Comparison of ENCODE assay signal across 7 cellular contexts in the genomic region with DNA sequence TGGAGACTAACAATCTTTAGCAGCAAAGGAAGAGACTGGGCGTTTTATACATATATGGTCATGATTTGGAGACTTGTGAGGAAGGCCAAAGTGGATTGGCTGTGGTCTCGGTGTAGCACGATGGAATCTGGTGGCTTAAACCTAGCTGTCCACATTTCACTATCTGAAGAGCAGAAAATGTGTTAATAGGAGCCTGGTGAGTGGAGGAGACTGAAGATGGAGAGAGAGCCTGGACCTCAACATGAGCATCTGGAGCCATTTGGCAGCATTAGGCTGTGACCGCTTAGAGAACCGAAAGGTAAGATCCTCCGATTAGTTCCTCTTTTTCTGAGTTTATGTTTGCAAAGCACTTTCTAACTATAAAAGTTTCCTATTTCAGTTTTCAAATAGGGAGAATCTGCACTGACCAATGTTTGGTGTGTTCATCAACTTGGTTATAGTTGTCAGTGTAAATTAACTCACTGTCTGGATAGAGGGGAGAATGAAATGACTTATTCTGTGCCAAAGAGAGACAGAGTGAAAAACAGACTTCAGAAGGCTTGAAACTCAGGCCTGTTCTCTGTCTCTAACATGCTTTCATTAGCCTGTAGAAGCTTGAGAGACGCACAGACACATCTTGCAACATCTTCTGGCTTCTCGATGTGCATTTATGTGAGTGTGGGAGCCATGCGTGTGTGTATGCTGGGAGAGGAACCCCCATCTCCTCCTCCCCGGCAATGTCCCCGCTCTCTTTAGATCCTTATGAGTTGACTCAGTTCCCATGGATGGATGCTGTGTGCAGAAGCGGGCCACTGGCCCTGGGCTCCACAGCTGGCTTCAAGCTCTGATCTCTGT.
DNase-seq lines count a peak whose midpoint lies in the region; ATAC-seq and TF ChIP-seq lines count a peak whose summit lies in the region.

No MANE protein-coding gene starts in this region.

- in situ Hi-C loops in transverse colon (cut with MboI; ENCODE audit: low pct_ligation_motif_present in 1 of 4, low pct_unique_long_range_greater_than_20kb in 1 of 4, low sequenced_read_pairs in 3 of 4) = no loop called here

- TF ChIP-seq POLR2A in transverse colon (IDR thresholded peaks at IDR 0.05) = no peak

- H3K79me2 ChIP-seq in SU-DHL-6 (ENCODE audit: insufficient read depth, low read length) = no peaks in the 10 kb centered on the region

- H3K36me3 ChIP-seq in SU-DHL-6 (ENCODE audit: low read length) (no peaks in the 10 kb centered on the region), transverse colon (no peaks in the 10 kb centered on the region), SJCRH30 (no peaks in the 10 kb centered on the region)

- no peaks in the 10 kb centered on the region for H3F3A ChIP-seq in SU-DHL-6 (ENCODE audit: insufficient read depth)

- intact Hi-C loops in transverse colon (cut with DNase I; ENCODE audit: low total_unique reads) = no loop called here

- H3K4me1 ChIP-seq in transverse colon (peaks cover 16 to 70% (median 25%) of the 10 kb centered on the region in 4 donors), SJCRH30 (peaks cover 5% of the 10 kb centered on the region; the same call in 1 of the 2 replicates)

- H3K9ac ChIP-seq in SU-DHL-6 (ENCODE audit: low read length) = peak overlapping the region; percentile 28

- no peak for TF ChIP-seq CTCF in SU-DHL-6 (IDR thresholded peaks at IDR 0.05; ENCODE audit: insufficient read depth, low read length, poor library complexity, severe bottlenecking)
- no peak for TF ChIP-seq CTCF in transverse colon (IDR thresholded peaks at IDR 0.05)

- no peaks in the 10 kb centered on the region for H4K20me1 ChIP-seq in SU-DHL-6 (ENCODE audit: low read depth, low read length)

- TF ChIP-seq EP300 in transverse colon (IDR thresholded peaks at IDR 0.05; ENCODE audit: low read depth) = no peak

- H3K27ac ChIP-seq in SU-DHL-6 (ENCODE audit: low read depth, low read length) (peak overlapping the region; percentile 65), transverse colon (peak overlapping the region; percentile 75 to 87 (median 76)), SJCRH30 (no peak overlapping the region)

- peak overlapping the region; percentile 61 for H3K4me2 ChIP-seq in SU-DHL-6 (ENCODE audit: low read depth, low read length, poor library complexity, severe bottlenecking)

- WGBS in transverse colon (ENCODE audit: low coverage in 1 of 2), 2 donors = 56 to 63% methylated on average over 6 to 12 of the region's 12 CpGs

- H3K9me3 ChIP-seq in SU-DHL-6 (ENCODE audit: insufficient read depth, low read length) (no peaks in the 10 kb centered on the region), transverse colon (no peaks in the 10 kb centered on the region), SJCRH30 (replicated peaks) (no peaks in the 10 kb centered on the region)

- H3K9me2 ChIP-seq in SU-DHL-6 (replicated peaks; ENCODE audit: insufficient read depth, low read length) = no peaks in the 10 kb centered on the region

- ATAC-seq in GM19328 (IDR thresholded peaks at IDR 0.05; ENCODE audit: unreplicated experiment) (peak; percentile 98), HG03045 (IDR thresholded peaks at IDR 0.05; ENCODE audit: unreplicated experiment) (peak; percentile 98)

- no peaks in the 10 kb centered on the region for H3K27me3 ChIP-seq in SU-DHL-6 (ENCODE audit: low read length)
- no peaks in the 10 kb centered on the region for H3K27me3 ChIP-seq in transverse colon
- no peaks in the 10 kb centered on the region for H3K27me3 ChIP-seq in SJCRH30

- H3K4me3 ChIP-seq in SU-DHL-6 (ENCODE audit: insufficient read depth, low read length, poor library complexity, severe bottlenecking) = peak overlapping the region; percentile 18
- peak overlapping the region in 2 of 4 donors; percentile 1 to 18 for H3K4me3 ChIP-seq in transverse colon
- H3K4me3 ChIP-seq in SJCRH30 = no peak overlapping the region

- DNase-seq in transverse colon (no peak), SJCRH30 (no peak), COLO668 (lab: John Stamatoyannopoulos, UW; ENCODE audit: unreplicated experiment) (no peak), HUDEP-2 (lab: John Stamatoyannopoulos, UW; ENCODE audit: unreplicated experiment in 76 of 76) (no peak)

- H2AFZ ChIP-seq in SU-DHL-6 (ENCODE audit: low read depth, low read length, severe bottlenecking) = peak overlapping the region; percentile 70
